In genomic region chr2:27966466-27966865, GRCh38 we compare ENCODE assay signal across 11 cellular contexts.
A peak's percentile ranks its signal among the peaks of the same experiment; 100 is the strongest.
DNase-seq lines count a peak whose midpoint lies in the region; ATAC-seq and TF ChIP-seq lines count a peak whose summit lies in the region.
"Had no signal": no experiment of that assay in that cellular context is flagged by ENCODE, and none has a peak within 500 bp of the region (broad histone marks: within the 10 kb centered on the region; RNA-seq: fewer than 3 reads in every experiment).

No MANE protein-coding gene starts in this region.

- H3K27me3 ChIP-seq in CD4-positive, alpha-beta T cell (ENCODE audit: control insufficient read depth, insufficient read depth, low read length): no peaks in the 10 kb centered on the region

- no peak overlapping the region for H3K27ac ChIP-seq in CD4-positive, alpha-beta T cell (ENCODE audit: low read depth, low read length)
- H3K27ac ChIP-seq: epithelial cell of prostate had no signal

- H3K27me3 Mint-ChIP-seq in CD4-positive, alpha-beta T cell: no peaks in the 10 kb centered on the region
- no peaks in the 10 kb centered on the region for H3K27me3 Mint-ChIP-seq in osteocyte (ENCODE audit: unreplicated experiment)

- H3K27ac Mint-ChIP-seq in CD4-positive, alpha-beta T cell: peak overlapping the region; percentile 65
- H3K27ac Mint-ChIP-seq in osteocyte (ENCODE audit: unreplicated experiment): peak overlapping the region; percentile 17

- H3K9me3 Mint-ChIP-seq in CD4-positive, alpha-beta T cell: peaks cover 14% of the 10 kb centered on the region
- peaks cover 20% of the 10 kb centered on the region for H3K9me3 Mint-ChIP-seq in osteocyte (ENCODE audit: unreplicated experiment)

- peaks cover 6% of the 10 kb centered on the region for H3K9me3 ChIP-seq in CD4-positive, alpha-beta T cell (ENCODE audit: control insufficient read depth, low read length)

- intact Hi-C loops in CD4-positive, alpha-beta T cell (cut with DNase I, micrococcal nuclease): loop anchor here in 1 of 2 experiments (5.0 kb wide), 1 partner anchor 74 kb away; the partner anchor contains the start of genes BABAM2 and RBKS

- POLR2A ChIA-PET in CD4-positive, alpha-beta T cell (lab: Charles Lee): interaction anchor here (1.2 kb wide), 1 partner anchor 15 kb away, joined by 4 read pairs; no protein-coding TSS in a partner anchor

- CTCF ChIA-PET in CD4-positive, alpha-beta T cell (lab: Charles Lee): no interaction called here

- no peak for ATAC-seq in CD4-positive, alpha-beta T cell (ENCODE audit: poor library complexity)

- peaks cover 37% of the 10 kb centered on the region for H3K36me3 Mint-ChIP-seq in CD4-positive, alpha-beta T cell (ENCODE audit: low read depth)
- peaks cover 14% of the 10 kb centered on the region for H3K36me3 Mint-ChIP-seq in osteocyte (ENCODE audit: unreplicated experiment)

- DNase-seq in CD4-positive, alpha-beta T cell: no peak
- DNase-seq in RPMI8226: peak; percentile 76
- peak; percentile 76 for DNase-seq in fibroblast of gingiva (ENCODE audit: low read depth)
- DNase-seq in osteocyte (ENCODE audit: extremely low spot score, unreplicated experiment): no peak
- DNase-seq in HUDEP-2 (lab: John Stamatoyannopoulos, UW; ENCODE audit: unreplicated experiment in 76 of 76): no peak
- DNase-seq in AML-193 (lab: John Stamatoyannopoulos, UW): no peak
- no peak for DNase-seq in NCI-H524 (lab: John Stamatoyannopoulos, UW)
- DNase-seq in 8988T: no peak
- DNase-seq: activated CD4-positive, CD25-positive, alpha-beta regulatory T cell; DMS153 had no signal

- peaks cover 46% of the 10 kb centered on the region for H3K4me1 Mint-ChIP-seq in CD4-positive, alpha-beta T cell (ENCODE audit: low read depth)
- H3K4me1 Mint-ChIP-seq in osteocyte (ENCODE audit: unreplicated experiment): peaks cover 21% of the 10 kb centered on the region

- TF ChIP-seq CTCF in CD4-positive, alpha-beta T cell (IDR thresholded peaks at IDR 0.05): no peak
- no peak for TF ChIP-seq CTCF in osteocyte (IDR thresholded peaks at IDR 0.05)

- H3K4me3 Mint-ChIP-seq in CD4-positive, alpha-beta T cell: no peak overlapping the region
- no peak overlapping the region for H3K4me3 Mint-ChIP-seq in osteocyte (ENCODE audit: unreplicated experiment)

Comparison
In these comparisons a context has a peak if more than half of its experiments do, and no peak if none do; other contexts are left out.
1. DNase-seq: peak in RPMI8226 (single experiment) and fibroblast of gingiva (single experiment); none in CD4-positive, alpha-beta T cell (0 of 10), osteocyte (single experiment), HUDEP-2 (0 of 76), AML-193 (0 of 2), NCI-H524 (0 of 2) and 8988T (single experiment).